In genomic region chr11:33620423-33621120, GRCh38 we compare ENCODE assay signal across 13 cellular contexts.
DNase-seq lines count a peak whose midpoint lies in the region; ATAC-seq and TF ChIP-seq lines count a peak whose summit lies in the region.
"Had no signal": no experiment of that assay in that cellular context is flagged by ENCODE, and none has a peak within 500 bp of the region (broad histone marks: within the 10 kb centered on the region; RNA-seq: fewer than 3 reads in every experiment).

No MANE protein-coding gene starts in this region.

- no peak overlapping the region for H3K27ac Mint-ChIP-seq in activated CD4-positive, alpha-beta T cell treated with anti-CD3 and anti-CD28 coated beads, Interleukin-2, amount 10 ng/mL, durations not matched to agents 24 days and 14 days
- H3K27ac Mint-ChIP-seq: activated B cell treated with CpG ODN at 0.5 μM for 24 hours; activated T-cell treated with anti-CD3 and anti-CD28 coated beads, Interleukin-2, amount 50 U/mL, for 72 hours had no signal

- no peak for TF ChIP-seq RAD21 in Ishikawa (IDR thresholded peaks at IDR 0.05; ENCODE audit: low read depth)

- H2AFZ ChIP-seq in fibroblast of lung (ENCODE audit: low read length): no peak overlapping the region

- no peaks in the 10 kb centered on the region for H3K9me3 Mint-ChIP-seq in activated CD4-positive, alpha-beta T cell treated with anti-CD3 and anti-CD28 coated beads, Interleukin-2, amount 10 ng/mL, durations not matched to agents 24 days and 14 days
- H3K9me3 Mint-ChIP-seq: activated B cell treated with CpG ODN at 0.5 μM for 24 hours; activated T-cell treated with anti-CD3 and anti-CD28 coated beads, Interleukin-2, amount 50 U/mL, for 72 hours had no signal

- no peaks in the 10 kb centered on the region for H3K36me3 ChIP-seq in adipocyte (ENCODE audit: control insufficient read depth, insufficient read depth, low read length, severe bottlenecking)
- no peaks in the 10 kb centered on the region for H3K36me3 ChIP-seq in fibroblast of lung (ENCODE audit: control insufficient read depth, insufficient read depth, low read length)
- H3K36me3 ChIP-seq in upper lobe of left lung: no peaks in the 10 kb centered on the region
- H3K36me3 ChIP-seq: sigmoid colon had no signal

- no peak for TF ChIP-seq POLR2A in upper lobe of left lung (IDR thresholded peaks at IDR 0.05)

- TF ChIP-seq CTCF in fibroblast of lung (conservative IDR thresholded peaks at IDR 0.05 in 1 of 2, IDR thresholded peaks at IDR 0.05 in 1 of 2; ENCODE audit: low read depth in 1 of 2, low read length in 2 of 2): no peak
- TF ChIP-seq CTCF in upper lobe of left lung (IDR thresholded peaks at IDR 0.05): no peak

- peaks cover 8% of the 10 kb centered on the region for H3K27me3 Mint-ChIP-seq in activated CD4-positive, alpha-beta T cell treated with anti-CD3 and anti-CD28 coated beads, Interleukin-2, amount 10 ng/mL, durations not matched to agents 24 days and 14 days

- H3K4me3 Mint-ChIP-seq in activated CD4-positive, alpha-beta T cell treated with anti-CD3 and anti-CD28 coated beads, Interleukin-2, amount 10 ng/mL, durations not matched to agents 24 days and 14 days: no peak overlapping the region
- H3K4me3 Mint-ChIP-seq: activated B cell treated with CpG ODN at 0.5 μM for 24 hours; activated T-cell treated with anti-CD3 and anti-CD28 coated beads, Interleukin-2, amount 50 U/mL, for 72 hours had no signal

- no peaks in the 10 kb centered on the region for H3K79me2 ChIP-seq in fibroblast of lung (ENCODE audit: control insufficient read depth, insufficient read depth, low read length)

- H3K4me2 ChIP-seq in fibroblast of lung (ENCODE audit: extremely low read depth, insufficient read depth, low read length): peak overlapping the region; percentile 44

- H3K4me3 ChIP-seq in adipocyte (ENCODE audit: low read length) (peak overlapping the region; percentile 8), fibroblast of lung (replicated peaks in 1 of 4; ENCODE audit: control extremely low read depth in 1 of 4, insufficient read depth in 1 of 4, low read depth in 3 of 4, low read length in 4 of 4) (no peak overlapping the region), upper lobe of left lung (no peak overlapping the region)
- H3K4me3 ChIP-seq: coronary artery, sigmoid colon had no signal

- no peaks in the 10 kb centered on the region for H3K9me3 ChIP-seq in adipocyte (ENCODE audit: control insufficient read depth, low read length)
- no peaks in the 10 kb centered on the region for H3K9me3 ChIP-seq in fibroblast of lung (ENCODE audit: control insufficient read depth, insufficient read depth, low read depth, low read length)
- H3K9me3 ChIP-seq in upper lobe of left lung: no peaks in the 10 kb centered on the region
- H3K9me3 ChIP-seq: sigmoid colon had no signal

- H4K20me1 ChIP-seq in fibroblast of lung (ENCODE audit: control insufficient read depth, extremely low read depth, insufficient read depth, low read length): no peaks in the 10 kb centered on the region

- TF ChIP-seq EP300 in Ishikawa (IDR thresholded peaks at IDR 0.05; ENCODE audit: borderline replicate concordance) (peak; percentile 74), upper lobe of left lung (IDR thresholded peaks at IDR 0.05) (no peak)

- DNase-seq in adipocyte (ENCODE audit: low read depth) (peak; percentile 57), fibroblast of lung (ENCODE audit: low read depth in 2 of 2) (peak; percentile 74 to 84), sciatic nerve (ENCODE audit: low spot score) (no peak), upper lobe of left lung (no peak)
- DNase-seq in activated CD4-positive, alpha-beta T cell treated with anti-CD3 and anti-CD28 coated beads, Interleukin-2, amount 10 ng/mL, durations not matched to agents 24 days and 14 days: no peak
- DNase-seq: activated B cell treated with CpG ODN at 0.5 μM for 24 hours; activated T-cell treated with anti-CD3 and anti-CD28 coated beads, Interleukin-2, amount 50 U/mL, for 72 hours; DMS153; NCI-H1930; sigmoid colon had no signal

- 90 to 95% methylated on average over 6 of the region's 6 CpGs for WGBS in upper lobe of left lung, 2 donors

- H3K36me3 Mint-ChIP-seq in activated CD4-positive, alpha-beta T cell treated with anti-CD3 and anti-CD28 coated beads, Interleukin-2, amount 10 ng/mL, durations not matched to agents 24 days and 14 days (ENCODE audit: low read depth): no peaks in the 10 kb centered on the region

- H3K27ac ChIP-seq in fibroblast of lung (ENCODE audit: insufficient read depth, low read length) (no peak overlapping the region), upper lobe of left lung (no peak overlapping the region)
- H3K27ac ChIP-seq: coronary artery had no signal

- H3K27me3 ChIP-seq in adipocyte (replicated peaks; ENCODE audit: control insufficient read depth, insufficient read depth, low read length) (no peaks in the 10 kb centered on the region), fibroblast of lung (ENCODE audit: control insufficient read depth, insufficient read depth, low read length) (no peaks in the 10 kb centered on the region), upper lobe of left lung (no peaks in the 10 kb centered on the region)

- H3K4me1 ChIP-seq in adipocyte (ENCODE audit: control insufficient read depth, insufficient read depth, low read length): peaks cover 37% of the 10 kb centered on the region
- H3K4me1 ChIP-seq in fibroblast of lung (ENCODE audit: control insufficient read depth, extremely low read depth, insufficient read depth, low read length): peaks cover 3% of the 10 kb centered on the region
- no peaks in the 10 kb centered on the region for H3K4me1 ChIP-seq in upper lobe of left lung
- H3K4me1 ChIP-seq: sigmoid colon had no signal

- no peak overlapping the region for H3K9ac ChIP-seq in adipocyte (ENCODE audit: low read length)
- H3K9ac ChIP-seq in fibroblast of lung (ENCODE audit: insufficient read depth, low read length): no peak overlapping the region

- ATAC-seq in sciatic nerve (peak; percentile 40), HG02885 (IDR thresholded peaks at IDR 0.05; ENCODE audit: poor library complexity, unreplicated experiment) (no peak), upper lobe of left lung (ENCODE audit: low FRiP score in 2 of 2) (no peak)
- ATAC-seq: activated T-cell treated with anti-CD3 and anti-CD28 coated beads, Interleukin-2, amount 50 U/mL, for 72 hours had no signal

- H3K4me1 Mint-ChIP-seq in activated CD4-positive, alpha-beta T cell treated with anti-CD3 and anti-CD28 coated beads, Interleukin-2, amount 10 ng/mL, durations not matched to agents 24 days and 14 days: no peaks in the 10 kb centered on the region
- H3K4me1 Mint-ChIP-seq: activated B cell treated with CpG ODN at 0.5 μM for 24 hours had no signal

- intact Hi-C loops in sciatic nerve (cut with DNase I): no loop called here
- intact Hi-C loops in activated CD4-positive, alpha-beta T cell treated with anti-CD3 and anti-CD28 coated beads, Interleukin-2, amount 10 ng/mL, durations not matched to agents 24 days and 14 days (cut with micrococcal nuclease): no loop called here

TF ChIP-seq in Ishikawa, 13 proteins besides CTCF, POLR2A, EP300 and RAD21:
- TF ChIP-seq TAF1 (IDR thresholded peaks at IDR 0.05; ENCODE audit: low read depth) (no peak), CREB1 (IDR thresholded peaks at IDR 0.05; ENCODE audit: low read depth) (no peak), FOXM1 (IDR thresholded peaks at IDR 0.05; ENCODE audit: borderline replicate concordance, low read depth) (peak; percentile 43; the same call in 1 of the 2 replicates), NFIC (IDR thresholded peaks at IDR 0.05) (peak; percentile 96), TCF12 (IDR thresholded peaks at IDR 0.05; ENCODE audit: low read depth) (peak; percentile 83), ZBTB7A (IDR thresholded peaks at IDR 0.05; ENCODE audit: low read depth) (no peak), REST (IDR thresholded peaks at IDR 0.05; ENCODE audit: low read depth) (no peak), TEAD4 (IDR thresholded peaks at IDR 0.05) (peak; percentile 75; the same call in 1 of the 2 replicates), USF1 (IDR thresholded peaks at IDR 0.05) (no peak), YY1 (IDR thresholded peaks at IDR 0.05; ENCODE audit: low read depth) (no peak), CEBPB (IDR thresholded peaks at IDR 0.05) (no peak), MAX (IDR thresholded peaks at IDR 0.05) (peak; percentile 13; the same call in 1 of the 2 replicates), EGR1 (IDR thresholded peaks at IDR 0.05) (no peak)
TF ChIP-seq in Ishikawa: peak in this region for 5.

Comparison
In these comparisons a context has a peak if more than half of its experiments do, and no peak if none do; other contexts are left out.
1. DNase-seq: peak in adipocyte (single experiment) and fibroblast of lung (2 of 2); none in sciatic nerve (single experiment), activated CD4-positive, alpha-beta T cell treated with anti-CD3 and anti-CD28 coated beads, Interleukin-2, amount 10 ng/mL, durations not matched to agents 24 days and 14 days (single experiment) and upper lobe of left lung (0 of 2).